28 cellular contexts compared by ENCODE assay signal in genomic region chr2:10732924-10733583, GRCh38. TPM values are rescaled to one million over a fixed set of nuclear protein-coding genes. Genes with fewer than 3 reads are reported as not detected.
A peak's percentile ranks its signal among the peaks of the same experiment; 100 is the strongest.
DNase-seq lines count a peak whose midpoint lies in the region; ATAC-seq and TF ChIP-seq lines count a peak whose summit lies in the region.
"Had no signal": no experiment of that assay in that cellular context is flagged by ENCODE, and none has a peak within 500 bp of the region (broad histone marks: within the 10 kb centered on the region; RNA-seq: fewer than 3 reads in every experiment).

No MANE protein-coding gene starts in this region.

- peaks cover 6% of the 10 kb centered on the region for H3K4me1 Mint-ChIP-seq in stimulated activated naive CD8-positive, alpha-beta T cell treated with anti-CD3 and anti-CD28 coated beads, Interleukin-15, amount 100 ng/mL, for 72 hours
- H3K4me1 Mint-ChIP-seq: activated B cell treated with CpG ODN at 0.5 μM for 24 hours had no signal

- H3K9me3 ChIP-seq in left lung: no peaks in the 10 kb centered on the region

- H3K4me3 ChIP-seq in left lung: no peak overlapping the region
- H3K4me3 ChIP-seq: GM23248 had no signal

- no peak overlapping the region for H3K4me3 Mint-ChIP-seq in stimulated activated naive CD8-positive, alpha-beta T cell treated with anti-CD3 and anti-CD28 coated beads, Interleukin-15, amount 100 ng/mL, for 72 hours
- H3K4me3 Mint-ChIP-seq: activated B cell treated with CpG ODN at 0.5 μM for 24 hours; activated CD4-positive, alpha-beta T cell treated with anti-CD3 and anti-CD28 coated beads, Interleukin-2, amount 10 ng/mL, durations not matched to agents 7 days and 5 days; activated naive CD8-positive, alpha-beta T cell; HFFc6 had no signal

- POLR2A ChIA-PET in HEK293T (lab: Yijun Ruan, JAX): no interaction called here

- H3K9me3 Mint-ChIP-seq in stimulated activated naive CD8-positive, alpha-beta T cell treated with anti-CD3 and anti-CD28 coated beads, Interleukin-15, amount 100 ng/mL, for 72 hours: no peaks in the 10 kb centered on the region
- H3K9me3 Mint-ChIP-seq: activated B cell treated with CpG ODN at 0.5 μM for 24 hours; activated CD4-positive, alpha-beta T cell treated with anti-CD3 and anti-CD28 coated beads, Interleukin-2, amount 10 ng/mL, durations not matched to agents 7 days and 5 days; HFFc6 had no signal

- TF ChIP-seq CTCF in left lung (IDR thresholded peaks at IDR 0.05): no peak

- no peaks in the 10 kb centered on the region for H3K4me1 ChIP-seq in left lung
- H3K4me1 ChIP-seq: parathyroid adenoma had no signal

- H3K27me3 Mint-ChIP-seq in stimulated activated naive CD8-positive, alpha-beta T cell treated with anti-CD3 and anti-CD28 coated beads, Interleukin-15, amount 100 ng/mL, for 72 hours: peaks cover 22% of the 10 kb centered on the region
- H3K27me3 Mint-ChIP-seq: activated B cell treated with CpG ODN at 0.5 μM for 24 hours had no signal

- H3K36me3 ChIP-seq in left lung: no peaks in the 10 kb centered on the region

- ATAC-seq in left lung (peak; percentile 50), HG02938 (IDR thresholded peaks at IDR 0.05; ENCODE audit: unreplicated experiment) (no peak), HG02642 (IDR thresholded peaks at IDR 0.05; ENCODE audit: poor library complexity, unreplicated experiment) (no peak)
- ATAC-seq in stimulated activated naive CD8-positive, alpha-beta T cell treated with anti-CD3 and anti-CD28 coated beads, Interleukin-15, amount 100 ng/mL, for 72 hours: no peak
- ATAC-seq: left lobe of liver had no signal

- H3K27me3 ChIP-seq in left lung: no peaks in the 10 kb centered on the region

- H3K27ac Mint-ChIP-seq in stimulated activated naive CD8-positive, alpha-beta T cell treated with anti-CD3 and anti-CD28 coated beads, Interleukin-15, amount 100 ng/mL, for 72 hours: peak overlapping the region in 1 of 2 donors; percentile 23
- H3K27ac Mint-ChIP-seq: activated B cell treated with CpG ODN at 0.5 μM for 24 hours; activated CD4-positive, alpha-beta T cell treated with anti-CD3 and anti-CD28 coated beads, Interleukin-2, amount 10 ng/mL, durations not matched to agents 7 days and 5 days; activated naive CD8-positive, alpha-beta T cell; HFFc6 had no signal

- DNase-seq in NCI-H1417 (lab: John Stamatoyannopoulos, UW) (peak; percentile 20 to 70 (median 64)), NCI-H1417 treated with DMSO at 0.1 percent for 48 hours (lab: John Stamatoyannopoulos, UW) (no peak), HEK293T (ENCODE audit: extremely low spot score) (no peak), NCI-H748 (lab: John Stamatoyannopoulos, UW; ENCODE audit: unreplicated experiment) (peak; percentile 56), left lung (no peak)
- no peak for DNase-seq in stimulated activated naive CD8-positive, alpha-beta T cell treated with anti-CD3 and anti-CD28 coated beads, Interleukin-15, amount 100 ng/mL, for 72 hours
- DNase-seq: activated B cell treated with CpG ODN at 0.5 μM for 24 hours; activated CD4-positive, alpha-beta T cell treated with anti-CD3 and anti-CD28 coated beads, Interleukin-2, amount 10 ng/mL, durations not matched to agents 7 days and 5 days; activated T-cell treated with anti-CD3 and anti-CD28 coated beads, Interleukin-2, amount 50 U/mL, for 1 hour; EL; GM23248; HFFc6; hippocampal formation; mesenchymal stem cell; NCI-H82; small intestine; stimulated activated naive CD4-positive, alpha-beta T cell; T-helper 1 cell had no signal

- H3K27ac ChIP-seq in left lung: no peak overlapping the region
- H3K27ac ChIP-seq: C4-2B, GM23248, parathyroid adenoma, RWPE1 had no signal

- CTCF ChIA-PET in HEK293T (lab: Yijun Ruan, JAX): no interaction called here

- intact Hi-C loops in left lung (cut with DNase I): no loop called here

TF ChIP-seq in HEK293T, 16 proteins besides CTCF, POLR2A, EP300 and RAD21:
- TF ChIP-seq FOXK2 (IDR thresholded peaks at IDR 0.05) (no peak), LEF1 (IDR thresholded peaks at IDR 0.05; ENCODE audit: borderline replicate concordance) (no peak), TARDBP (IDR thresholded peaks at IDR 0.05) (no peak), ELF4 (IDR thresholded peaks at IDR 0.05) (no peak), ZNF384 (IDR thresholded peaks at IDR 0.05) (peak; percentile 41; the same call in 1 of the 2 replicates), L3MBTL2 (conservative IDR thresholded peaks at IDR 0.05) (peak; percentile 14; the same call in 1 of the 2 replicates), NFRKB (IDR thresholded peaks at IDR 0.05) (no peak), CTBP1 (IDR thresholded peaks at IDR 0.05; ENCODE audit: borderline replicate concordance) (peak; percentile 40; the same call in 1 of the 2 replicates)

RNA-seq across cellular contexts. Expression of gene ATP6V1C2, which starts 11.6 kb away (rescaled TPM):
- total RNA-seq in left lung: under 1 TPM; 0.10 to 0.17 TPM
- total RNA-seq: activated CD4-positive, alpha-beta T cell treated with anti-CD3 and anti-CD28 coated beads, Interleukin-2, amount 10 ng/mL, durations not matched to agents 7 days and 5 days; activated CD8-positive, alpha-beta memory T cell treated with anti-CD3 and anti-CD28 coated beads for 36 hours; chondrocyte; GM23248; HFFc6; HT1080 had no signal

RNA-seq across cellular contexts. Expression of gene NOL10, which starts 43.3 kb away (rescaled TPM):
- 10 to 100 TPM; 16.9 to 23.3 TPM for total RNA-seq in left lung

Comparison
In these comparisons a context has a peak if more than half of its experiments do, and no peak if none do; other contexts are left out.
1. DNase-seq: peak in NCI-H1417 (3 of 3) and NCI-H748 (single experiment); none in NCI-H1417 treated with DMSO at 0.1 percent for 48 hours (single experiment), HEK293T (single experiment), left lung (0 of 2) and stimulated activated naive CD8-positive, alpha-beta T cell treated with anti-CD3 and anti-CD28 coated beads, Interleukin-15, amount 100 ng/mL, for 72 hours (0 of 2).